In the genomic region with DNA sequence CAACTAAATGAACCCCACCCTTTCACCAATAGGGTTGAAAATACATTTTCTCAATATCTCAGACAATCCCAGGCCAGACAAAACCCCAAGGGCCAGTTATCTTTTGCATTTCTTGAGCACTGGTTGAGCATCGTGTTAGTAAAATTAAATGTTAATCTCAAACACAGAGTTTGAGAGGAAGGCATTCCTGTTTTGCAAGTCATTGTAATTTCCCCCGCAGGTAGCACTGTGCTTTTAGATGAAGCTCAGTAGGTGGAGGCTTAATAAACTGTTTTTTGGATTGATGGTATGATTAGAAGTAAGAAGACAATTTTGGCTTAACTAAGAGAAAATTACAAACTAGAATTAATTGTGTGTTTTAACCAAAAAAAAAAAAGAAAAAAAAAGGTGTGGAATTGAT, we compare ENCODE assay signal across 1 cellular context.
TF ChIP-seq lines count a peak whose summit lies in the region.

No MANE protein-coding gene starts in this region.

TF ChIP-seq in GM23338, 12 proteins besides CTCF, POLR2A, EP300 and RAD21 (continued from another document):
- no peak for TF ChIP-seq EZH2phosphoT487 (IDR thresholded peaks at IDR 0.05; ENCODE audit: unreplicated experiment)
- TF ChIP-seq NANOG (IDR thresholded peaks at IDR 0.05; ENCODE audit: borderline replicate concordance), result no peak
